1 cellular context compared by ENCODE assay signal in genomic region chr10:123007558-123008378, GRCh38.
TF ChIP-seq lines count a peak whose summit lies in the region.

No MANE protein-coding gene starts in this region.

TF ChIP-seq in HepG2, 621 proteins besides CTCF, POLR2A, EP300 and RAD21 (continued from another document and continues in another):
- TF ChIP-seq, protein P1, sequence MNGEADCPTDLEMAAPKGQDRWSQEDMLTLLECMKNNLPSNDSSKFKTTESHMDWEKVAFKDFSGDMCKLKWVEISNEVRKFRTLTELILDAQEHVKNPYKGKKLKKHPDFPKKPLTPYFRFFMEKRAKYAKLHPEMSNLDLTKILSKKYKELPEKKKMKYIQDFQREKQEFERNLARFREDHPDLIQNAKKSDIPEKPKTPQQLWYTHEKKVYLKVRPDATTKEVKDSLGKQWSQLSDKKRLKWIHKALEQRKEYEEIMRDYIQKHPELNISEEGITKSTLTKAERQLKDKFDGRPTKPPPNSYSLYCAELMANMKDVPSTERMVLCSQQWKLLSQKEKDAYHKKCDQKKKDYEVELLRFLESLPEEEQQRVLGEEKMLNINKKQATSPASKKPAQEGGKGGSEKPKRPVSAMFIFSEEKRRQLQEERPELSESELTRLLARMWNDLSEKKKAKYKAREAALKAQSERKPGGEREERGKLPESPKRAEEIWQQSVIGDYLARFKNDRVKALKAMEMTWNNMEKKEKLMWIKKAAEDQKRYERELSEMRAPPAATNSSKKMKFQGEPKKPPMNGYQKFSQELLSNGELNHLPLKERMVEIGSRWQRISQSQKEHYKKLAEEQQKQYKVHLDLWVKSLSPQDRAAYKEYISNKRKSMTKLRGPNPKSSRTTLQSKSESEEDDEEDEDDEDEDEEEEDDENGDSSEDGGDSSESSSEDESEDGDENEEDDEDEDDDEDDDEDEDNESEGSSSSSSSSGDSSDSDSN (CRISPR knock-in tag; IDR thresholded peaks at IDR 0.05): no peak
- TF ChIP-seq, protein P2, sequence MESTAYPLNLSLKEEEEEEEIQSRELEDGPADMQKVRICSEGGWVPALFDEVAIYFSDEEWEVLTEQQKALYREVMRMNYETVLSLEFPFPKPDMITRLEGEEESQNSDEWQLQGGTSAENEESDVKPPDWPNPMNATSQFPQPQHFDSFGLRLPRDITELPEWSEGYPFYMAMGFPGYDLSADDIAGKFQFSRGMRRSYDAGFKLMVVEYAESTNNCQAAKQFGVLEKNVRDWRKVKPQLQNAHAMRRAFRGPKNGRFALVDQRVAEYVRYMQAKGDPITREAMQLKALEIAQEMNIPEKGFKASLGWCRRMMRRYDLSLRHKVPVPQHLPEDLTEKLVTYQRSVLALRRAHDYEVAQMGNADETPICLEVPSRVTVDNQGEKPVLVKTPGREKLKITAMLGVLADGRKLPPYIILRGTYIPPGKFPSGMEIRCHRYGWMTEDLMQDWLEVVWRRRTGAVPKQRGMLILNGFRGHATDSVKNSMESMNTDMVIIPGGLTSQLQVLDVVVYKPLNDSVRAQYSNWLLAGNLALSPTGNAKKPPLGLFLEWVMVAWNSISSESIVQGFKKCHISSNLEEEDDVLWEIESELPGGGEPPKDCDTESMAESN (CRISPR knock-in tag; conservative IDR thresholded peaks at IDR 0.05): 0 out of 2 replicates have a peak, but pooled peaks have one; percentile 11
- TF ChIP-seq ZHX2 (IDR thresholded peaks at IDR 0.05; ENCODE audit: low read depth): no peak
- no peak for TF ChIP-seq ZHX2 (CRISPR knock-in tag; IDR thresholded peaks at IDR 0.05; ENCODE audit: borderline replicate concordance)
- TF ChIP-seq ZNF3 (CRISPR knock-in tag; IDR thresholded peaks at IDR 0.05): no peak
- TF ChIP-seq ZNF614 (CRISPR knock-in tag; IDR thresholded peaks at IDR 0.05; ENCODE audit: borderline replicate concordance): no peak
- no peak for TF ChIP-seq HOXA7 (CRISPR knock-in tag; IDR thresholded peaks at IDR 0.05)
- no peak for TF ChIP-seq CBFB (CRISPR knock-in tag; IDR thresholded peaks at IDR 0.05)
- no peak for TF ChIP-seq ZNF451 (CRISPR knock-in tag; IDR thresholded peaks at IDR 0.05)
- TF ChIP-seq KLF6 (CRISPR knock-in tag; IDR thresholded peaks at IDR 0.05): 0 out of 2 replicates have a peak, but pooled peaks have one; percentile 16
- no peak for TF ChIP-seq GMEB1 (CRISPR knock-in tag; IDR thresholded peaks at IDR 0.05; ENCODE audit: borderline replicate concordance)
- TF ChIP-seq TBX2 (CRISPR knock-in tag; IDR thresholded peaks at IDR 0.05; ENCODE audit: borderline replicate concordance): 0 out of 2 replicates have a peak, but pooled peaks have one; percentile 1
- TF ChIP-seq ZC3H13 (CRISPR knock-in tag; IDR thresholded peaks at IDR 0.05): no peak
- TF ChIP-seq, protein P3, sequence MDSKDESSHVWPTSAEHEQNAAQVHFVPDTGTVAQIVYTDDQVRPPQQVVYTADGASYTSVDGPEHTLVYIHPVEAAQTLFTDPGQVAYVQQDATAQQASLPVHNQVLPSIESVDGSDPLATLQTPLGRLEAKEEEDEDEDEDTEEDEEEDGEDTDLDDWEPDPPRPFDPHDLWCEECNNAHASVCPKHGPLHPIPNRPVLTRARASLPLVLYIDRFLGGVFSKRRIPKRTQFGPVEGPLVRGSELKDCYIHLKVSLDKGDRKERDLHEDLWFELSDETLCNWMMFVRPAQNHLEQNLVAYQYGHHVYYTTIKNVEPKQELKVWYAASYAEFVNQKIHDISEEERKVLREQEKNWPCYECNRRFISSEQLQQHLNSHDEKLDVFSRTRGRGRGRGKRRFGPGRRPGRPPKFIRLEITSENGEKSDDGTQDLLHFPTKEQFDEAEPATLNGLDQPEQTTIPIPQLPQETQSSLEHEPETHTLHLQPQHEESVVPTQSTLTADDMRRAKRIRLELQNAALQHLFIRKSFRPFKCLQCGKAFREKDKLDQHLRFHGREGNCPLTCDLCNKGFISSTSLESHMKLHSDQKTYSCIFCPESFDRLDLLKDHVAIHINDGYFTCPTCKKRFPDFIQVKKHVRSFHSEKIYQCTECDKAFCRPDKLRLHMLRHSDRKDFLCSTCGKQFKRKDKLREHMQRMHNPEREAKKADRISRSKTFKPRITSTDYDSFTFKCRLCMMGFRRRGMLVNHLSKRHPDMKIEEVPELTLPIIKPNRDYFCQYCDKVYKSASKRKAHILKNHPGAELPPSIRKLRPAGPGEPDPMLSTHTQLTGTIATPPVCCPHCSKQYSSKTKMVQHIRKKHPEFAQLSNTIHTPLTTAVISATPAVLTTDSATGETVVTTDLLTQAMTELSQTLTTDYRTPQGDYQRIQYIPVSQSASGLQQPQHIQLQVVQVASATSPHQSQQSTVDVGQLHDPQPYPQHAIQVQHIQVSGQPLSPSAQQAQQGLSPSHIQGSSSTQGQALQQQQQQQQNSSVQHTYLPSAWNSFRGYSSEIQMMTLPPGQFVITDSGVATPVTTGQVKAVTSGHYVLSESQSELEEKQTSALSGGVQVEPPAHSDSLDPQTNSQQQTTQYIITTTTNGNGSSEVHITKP (CRISPR knock-in tag; IDR thresholded peaks at IDR 0.05; ENCODE audit: low read depth): no peak
- TF ChIP-seq SAP130 (CRISPR knock-in tag; IDR thresholded peaks at IDR 0.05; ENCODE audit: low read depth): peak; percentile 91
- no peak for TF ChIP-seq KDM5B (CRISPR knock-in tag; IDR thresholded peaks at IDR 0.05; ENCODE audit: borderline replicate concordance)
- TF ChIP-seq LRRFIP1 (CRISPR knock-in tag; conservative IDR thresholded peaks at IDR 0.05): no peak
- TF ChIP-seq ZNF317 (CRISPR knock-in tag; IDR thresholded peaks at IDR 0.05): no peak
- TF ChIP-seq ZNF776 (CRISPR knock-in tag; IDR thresholded peaks at IDR 0.05): no peak; the same call in 1 of the 2 replicates
- TF ChIP-seq ZKSCAN1 (IDR thresholded peaks at IDR 0.05; ENCODE audit: low read length): no peak
- TF ChIP-seq IKZF5 (CRISPR knock-in tag; IDR thresholded peaks at IDR 0.05): no peak
- TF ChIP-seq ASH2L (IDR thresholded peaks at IDR 0.05; ENCODE audit: insufficient read length, low read depth, low read length): peak; percentile 12
- TF ChIP-seq ATF2 (CRISPR knock-in tag; IDR thresholded peaks at IDR 0.05): no peak
- no peak for TF ChIP-seq BRF2 (CRISPR knock-in tag; IDR thresholded peaks at IDR 0.05)
- TF ChIP-seq ZNF747 (CRISPR knock-in tag; IDR thresholded peaks at IDR 0.05; ENCODE audit: borderline replicate concordance): no peak
- no peak for TF ChIP-seq REXO4 (CRISPR knock-in tag; IDR thresholded peaks at IDR 0.05; ENCODE audit: borderline replicate concordance)
- TF ChIP-seq MXI1 (IDR thresholded peaks at IDR 0.05; ENCODE audit: borderline replicate concordance, low read depth, low read length): peak; percentile 96; the same call in 2 of the 3 replicates
- TF ChIP-seq SIN3A (IDR thresholded peaks at IDR 0.05; ENCODE audit: borderline replicate concordance, low read depth, low read length): peak; percentile 89
- 0 out of 2 replicates have a peak, but pooled peaks have one; percentile 31 for TF ChIP-seq RNF2 (conservative IDR thresholded peaks at IDR 0.05; ENCODE audit: low read depth)
- no peak for TF ChIP-seq RCOR2 (CRISPR knock-in tag; IDR thresholded peaks at IDR 0.05)
- TF ChIP-seq FOXJ3 (CRISPR knock-in tag; IDR thresholded peaks at IDR 0.05; ENCODE audit: borderline replicate concordance): no peak
